ENCODE assay signal across 16 cellular contexts in genomic region chr6:32980488-32981038, GRCh38. TPM values are rescaled to one million over a fixed set of nuclear protein-coding genes. Genes with fewer than 3 reads are reported as not detected.
DNase-seq lines count a peak whose midpoint lies in the region; ATAC-seq, FAIRE-seq and TF ChIP-seq lines count a peak whose summit lies in the region.
"Had no signal": no experiment of that assay in that cellular context is flagged by ENCODE, and none has a peak within 500 bp of the region (broad histone marks: within the 10 kb centered on the region; RNA-seq: fewer than 3 reads in every experiment).

No MANE protein-coding gene starts in this region.

- intact Hi-C loops in CD14-positive monocyte (cut with micrococcal nuclease): no loop called here
- intact Hi-C loops in posterior cingulate gyrus (cut with DNase I): no loop called here

- DNase-seq in CD14-positive monocyte (ENCODE audit: low spot score): no peak
- DNase-seq in GM12892 (ENCODE audit: insufficient read length): no peak
- DNase-seq in mesothelial cell of epicardium (ENCODE audit: low spot score in 2 of 2, unreplicated experiment in 2 of 2): no peak
- no peak for DNase-seq in posterior cingulate gyrus
- DNase-seq in NK-92 treated with Interleukin-12 subunit alpha and Interleukin-12 subunit beta, amount 100 ng/mL, for 24 hours (lab: John Stamatoyannopoulos, UW): no peak
- DNase-seq: amniotic stem cell, MV-4-11, NCI-H2227 treated with DMSO at 0.1 percent for 48 hours, Right ventricle myocardium superior had no signal

- peaks cover 65 to 75% of the 10 kb centered on the region in 2 donors for H3K36me3 Mint-ChIP-seq in CD14-positive monocyte
- H3K36me3 Mint-ChIP-seq in activated naive CD8-positive, alpha-beta T cell: peaks cover 11% of the 10 kb centered on the region
- peaks cover 49% of the 10 kb centered on the region for H3K36me3 Mint-ChIP-seq in mesothelial cell of epicardium

- H3K4me1 Mint-ChIP-seq in CD14-positive monocyte: peaks cover 46% of the 10 kb centered on the region
- H3K4me1 Mint-ChIP-seq in activated naive CD8-positive, alpha-beta T cell (ENCODE audit: low read depth): peaks cover 46% of the 10 kb centered on the region
- peaks cover 12% of the 10 kb centered on the region for H3K4me1 Mint-ChIP-seq in mesothelial cell of epicardium

- no peak for FAIRE-seq in GM12892 (lab: Jason Lieb, UNC)
- FAIRE-seq: colon, islet of Langerhans had no signal

- H3K27me3 Mint-ChIP-seq in CD14-positive monocyte (ENCODE audit: low read depth in 3 of 3): no peaks in the 10 kb centered on the region
- H3K27me3 Mint-ChIP-seq in activated naive CD8-positive, alpha-beta T cell: no peaks in the 10 kb centered on the region
- no peaks in the 10 kb centered on the region for H3K27me3 Mint-ChIP-seq in mesothelial cell of epicardium (ENCODE audit: low read depth)

- H3K27ac Mint-ChIP-seq in CD14-positive monocyte (peak overlapping the region in 4 of 7 donors; percentile 26 to 53 (median 36)), mesothelial cell of epicardium (peak overlapping the region; percentile 21)
- H3K27ac Mint-ChIP-seq in activated naive CD8-positive, alpha-beta T cell: peak overlapping the region; percentile 34
- H3K27ac Mint-ChIP-seq: T-helper 2 cell treated with Interferon-gamma antibody and Interleukin-4, amounts not matched to agents 5 μg/mL and 100 μg/mL, for 36 hours had no signal

- TF ChIP-seq CTCF in CD14-positive monocyte (IDR thresholded peaks at IDR 0.05) (no peak), mesothelial cell of epicardium (IDR thresholded peaks at IDR 0.05; ENCODE audit: unreplicated experiment) (no peak)

- no peak overlapping the region for H3K4me3 Mint-ChIP-seq in CD14-positive monocyte
- no peak overlapping the region for H3K4me3 Mint-ChIP-seq in activated naive CD8-positive, alpha-beta T cell
- no peak overlapping the region for H3K4me3 Mint-ChIP-seq in mesothelial cell of epicardium
- H3K4me3 Mint-ChIP-seq: T-helper 2 cell treated with Interferon-gamma antibody and Interleukin-4, amounts not matched to agents 5 μg/mL and 100 μg/mL, for 36 hours had no signal

- TF ChIP-seq POLR2A in GM12892 (IDR thresholded peaks at IDR 0.05; ENCODE audit: low read depth, low read length): peak; percentile 65

- no peak for ATAC-seq in HG03159 (IDR thresholded peaks at IDR 0.05; ENCODE audit: unreplicated experiment)
- ATAC-seq in HG03457 (IDR thresholded peaks at IDR 0.05; ENCODE audit: unreplicated experiment): no peak

- H3K9me3 Mint-ChIP-seq in CD14-positive monocyte (no peaks in the 10 kb centered on the region), mesothelial cell of epicardium (no peaks in the 10 kb centered on the region)
- H3K9me3 Mint-ChIP-seq in activated naive CD8-positive, alpha-beta T cell (ENCODE audit: low read depth): no peaks in the 10 kb centered on the region
- H3K9me3 Mint-ChIP-seq: T-helper 2 cell treated with Interferon-gamma antibody and Interleukin-4, amounts not matched to agents 5 μg/mL and 100 μg/mL, for 36 hours had no signal

RNA-seq across cellular contexts. Expression of gene BRD2, which starts 12.2 kb away (rescaled TPM):
- 10 to 100 TPM in 1 of 2 donors, 1 to 10 TPM in 1; 9.6 to 21.7 TPM for polyA plus RNA-seq in CD14-positive monocyte
- polyA plus RNA-seq in GM12892 (2012; ENCODE audit: missing spikeins): 187 TPM
- 235 to 261 TPM (median 246 TPM) in 3 replicates for total RNA-seq in mesothelial cell of epicardium

RNA-seq across cellular contexts. Expression of gene HLA-DMA, which starts 27.7 kb away (rescaled TPM):
- 100 to 1,000 TPM; 434 to 526 TPM for polyA plus RNA-seq in CD14-positive monocyte
- polyA plus RNA-seq in GM12892 (2012; ENCODE audit: missing spikeins): 301 TPM
- 1.7 to 2.1 TPM (median 2.0 TPM) in 3 replicates for total RNA-seq in mesothelial cell of epicardium

RNA-seq across cellular contexts. Expression of gene HLA-DOA, which starts 28.8 kb away (rescaled TPM):
- 1 to 10 TPM; 2.8 to 9.1 TPM for polyA plus RNA-seq in CD14-positive monocyte
- polyA plus RNA-seq in GM12892 (2012; ENCODE audit: missing spikeins): 84.4 TPM
- 4.8 to 6.1 TPM (median 5.8 TPM) in 3 replicates for total RNA-seq in mesothelial cell of epicardium
- total RNA-seq: glomerular endothelial cell had no signal

RNA-seq across cellular contexts. Expression of gene HLA-DMB, which starts 39.7 kb away (rescaled TPM):
- polyA plus RNA-seq in CD14-positive monocyte: 100 to 1,000 TPM; 726 to 924 TPM
- polyA plus RNA-seq in GM12892 (2012; ENCODE audit: missing spikeins): 251 TPM
- total RNA-seq in mesothelial cell of epicardium: not detected in 3 replicates
